14 cellular contexts compared by ENCODE assay signal in the genomic region with DNA sequence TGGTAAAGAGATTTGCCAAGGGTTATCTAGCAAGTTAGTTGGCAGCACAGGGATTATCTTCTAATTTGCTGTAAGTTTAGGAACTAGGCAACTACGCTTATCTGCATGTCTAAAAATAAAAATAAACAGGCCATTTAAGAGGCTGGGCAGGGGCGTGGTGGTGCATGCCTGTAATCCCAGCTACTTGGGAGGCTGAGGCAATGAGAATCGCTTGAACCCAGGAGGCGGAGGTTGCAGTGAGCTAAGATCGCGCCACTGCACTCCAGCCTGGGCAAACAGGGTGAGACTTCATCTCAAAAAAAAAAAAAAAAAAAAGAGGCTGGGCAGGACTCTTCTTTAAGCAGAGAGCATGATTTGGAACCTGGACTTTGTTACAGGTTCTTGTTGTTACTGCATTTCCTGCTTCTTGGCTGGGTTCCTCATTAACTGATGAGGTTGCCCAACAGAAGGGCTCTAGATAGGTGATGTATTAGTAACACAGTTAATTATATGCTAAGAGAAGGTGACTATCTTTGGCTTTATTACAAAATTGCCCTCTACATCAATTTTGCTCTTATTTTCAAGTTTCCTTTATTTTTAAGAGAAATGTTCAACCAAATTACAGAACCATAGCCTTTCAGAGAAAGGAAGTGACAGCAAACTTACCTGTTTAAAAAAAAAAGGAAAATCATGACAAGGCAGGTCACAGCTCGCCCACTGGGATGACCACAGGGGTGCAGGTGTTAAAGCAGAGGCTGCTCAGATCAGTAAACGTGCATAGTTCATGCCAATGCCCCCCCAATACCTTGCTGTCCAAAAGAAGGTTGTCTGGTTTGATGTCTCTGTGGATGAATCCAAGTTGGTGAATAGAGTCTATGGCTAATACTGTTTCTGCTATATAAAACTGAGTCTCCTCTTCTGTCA. TPM values are rescaled to one million over a fixed set of nuclear protein-coding genes. Genes with fewer than 3 reads are reported as not detected.
DNase-seq lines count a peak whose midpoint lies in the region; ATAC-seq and TF ChIP-seq lines count a peak whose summit lies in the region.
"Had no signal": no experiment of that assay in that cellular context is flagged by ENCODE, and none has a peak within 500 bp of the region (broad histone marks: within the 10 kb centered on the region; RNA-seq: fewer than 3 reads in every experiment).

No MANE protein-coding gene starts in this region.

- DNase-seq in left ventricle myocardium superior (no peak), heart right ventricle (no peak), NOMO-1 treated with DMSO at 0.1 percent for 48 hours (lab: John Stamatoyannopoulos, UW; ENCODE audit: unreplicated experiment) (peak; percentile 26), kidney glomerular epithelial cell (lab: John Stamatoyannopoulos, UW) (peak; percentile 11), KG1 (lab: John Stamatoyannopoulos, UW) (no peak), NCI-H2029 treated with DMSO at 0.1 percent for 48 hours (lab: John Stamatoyannopoulos, UW) (no peak), AG08395 (ENCODE audit: low spot score) (no peak)
- DNase-seq: NCI-H226; retina; stimulated activated CD4-positive, alpha-beta T cell treated with anti-CD3 and anti-CD28 coated beads, Interleukin-4, amount 100 ng/mL, for 24 hours; stimulated activated naive CD4-positive, alpha-beta T cell treated with Interleukin-2 at 50 U/mL for 16 hours; WERI-Rb-1 had no signal

- peaks cover 0 to 98% (median 33%) of the 10 kb centered on the region in 9 donors for H3K36me3 ChIP-seq in heart right ventricle

- ATAC-seq in left ventricle myocardium superior: peak; percentile 11
- ATAC-seq in heart right ventricle: no peak
- no peak for ATAC-seq in HG02588 (IDR thresholded peaks at IDR 0.05; ENCODE audit: unreplicated experiment)
- ATAC-seq: HCT116 had no signal

- intact Hi-C loops in left ventricle myocardium superior (cut with micrococcal nuclease) (no loop called here), heart right ventricle (cut with DNase I) (loop anchor here in 1 of 10 donors (10.0 kb wide), 1 partner anchor 50 kb away; no protein-coding TSS in a partner anchor)

- H3K27me3 ChIP-seq in heart right ventricle: no peaks in the 10 kb centered on the region

- no peak overlapping the region for H3K27ac ChIP-seq in heart right ventricle
- H3K27ac ChIP-seq: WERI-Rb-1 had no signal

- no peaks in the 10 kb centered on the region for H3K9me3 ChIP-seq in heart right ventricle

- H3K4me3 ChIP-seq in heart right ventricle: no peak overlapping the region

- WGBS in heart right ventricle, 2 donors: 87 to 90% methylated on average over 8 of the region's 8 CpGs

- H3K4me1 ChIP-seq in heart right ventricle: peaks cover 0 to 13% (median 0%) of the 10 kb centered on the region in 9 donors

- TF ChIP-seq CTCF in heart right ventricle (IDR thresholded peaks at IDR 0.05): no peak

RNA-seq across cellular contexts. Expression of a gene that starts 32.5 kb away (rescaled TPM):
- total RNA-seq in left ventricle myocardium superior (19.4 TPM), heart right ventricle (10 to 100 TPM; 13.2 to 23.8 (median 21.5) TPM)
- 10 to 100 TPM; 12.9 to 22.1 TPM for polyA plus RNA-seq in heart right ventricle

Comparison
In these comparisons a context has a peak if more than half of its experiments do, and no peak if none do; other contexts are left out.
1. DNase-seq: peak in NOMO-1 treated with DMSO at 0.1 percent for 48 hours (single experiment) and kidney glomerular epithelial cell (single experiment); none in left ventricle myocardium superior (single experiment), heart right ventricle (0 of 2), KG1 (single experiment), NCI-H2029 treated with DMSO at 0.1 percent for 48 hours (single experiment) and AG08395 (single experiment).